ENCODE assay signal across 9 cellular contexts in genomic region chr10:106955133-106955532, GRCh38.
"Had no signal": no experiment of that assay in that cellular context is flagged by ENCODE, and none has a peak within 500 bp of the region (broad histone marks: within the 10 kb centered on the region; RNA-seq: fewer than 3 reads in every experiment).

No MANE protein-coding gene starts in this region.

- H3K27me3 Mint-ChIP-seq: IgD-negative memory B cell had no signal

- DNase-seq: GM23248, GOT3, HFFc6 had no signal

- H3K4me3 ChIP-seq: GM23248, HAP-1 had no signal

- H3K36me3 Mint-ChIP-seq: IgD-negative memory B cell had no signal

- ATAC-seq: HCT116, HepG2 had no signal

- FAIRE-seq: H54, HepG2 had no signal

- H3K4me1 ChIP-seq: HAP-1 had no signal

- H3K27ac Mint-ChIP-seq: HFFc6, IgD-negative memory B cell had no signal

- H3K9ac ChIP-seq: GM23248 had no signal

- H2AFZ ChIP-seq: GM23248 had no signal

- H3K4me3 Mint-ChIP-seq: HFFc6, IgD-negative memory B cell had no signal

- H3K36me3 ChIP-seq: HAP-1 had no signal

- H3K27ac ChIP-seq: GM23248, HL-60 had no signal

- H3K9me3 ChIP-seq: HAP-1 had no signal
